ENCODE assay signal across 18 cellular contexts in genomic region chr1:12383001-12383400, GRCh38.
DNase-seq lines count a peak whose midpoint lies in the region; ATAC-seq, FAIRE-seq and TF ChIP-seq lines count a peak whose summit lies in the region.
"Had no signal": no experiment of that assay in that cellular context is flagged by ENCODE, and none has a peak within 500 bp of the region (broad histone marks: within the 10 kb centered on the region; RNA-seq: fewer than 3 reads in every experiment).

No MANE protein-coding gene starts in this region.

- peak overlapping the region; percentile 89; the same call in 1 of the 2 replicates for H3K9ac ChIP-seq in PC-3 (ENCODE audit: low read length)
- H3K9ac ChIP-seq: BLaER1 had no signal

- H3K4me2 ChIP-seq in PC-3 (ENCODE audit: low read length) = 0 out of 2 replicates have a peak overlapping the region, but pooled peaks have one; percentile 1

- no peaks in the 10 kb centered on the region for H3K9me2 ChIP-seq in PC-3 (replicated peaks; ENCODE audit: low read length)

- peaks cover 7% of the 10 kb centered on the region for H3F3A ChIP-seq in PC-3 (ENCODE audit: low read length, unreplicated experiment)

- peak overlapping the region; percentile 39 to 95 (median 90) for H3K27ac Mint-ChIP-seq in CD4-positive, CD25-positive, alpha-beta regulatory T cell
- H3K27ac Mint-ChIP-seq in effector memory CD8-positive, alpha-beta T cell = peak overlapping the region; percentile 0 to 7
- H3K27ac Mint-ChIP-seq in naive thymus-derived CD4-positive, alpha-beta T cell = peak overlapping the region in 6 of 9 donors; percentile 38 to 96 (median 65)
- H3K27ac Mint-ChIP-seq: H9 had no signal

- no peak for FAIRE-seq in GM12891 (lab: Jason Lieb, UNC)
- FAIRE-seq: GM12878, HTR-8/SVneo, K562 had no signal

- CTCF ChIA-PET in PC-3 (lab: Charles Lee) = no interaction called here
- CTCF ChIA-PET in naive thymus-derived CD4-positive, alpha-beta T cell (lab: Charles Lee) = interaction anchor here (1.8 kb wide), 1 partner anchor 237 kb away, joined by 6 read pairs; no protein-coding TSS in a partner anchor
- CTCF ChIA-PET in HEK293T (lab: Yijun Ruan, JAX) = no interaction called here

- H3K9me3 Mint-ChIP-seq in CD4-positive, CD25-positive, alpha-beta regulatory T cell = peaks cover 0 to 13% (median 4%) of the 10 kb centered on the region in 7 donors
- H3K9me3 Mint-ChIP-seq in effector memory CD8-positive, alpha-beta T cell = peaks cover 0 to 3% of the 10 kb centered on the region in 2 donors
- peaks cover 3 to 21% (median 13%) of the 10 kb centered on the region in 11 donors for H3K9me3 Mint-ChIP-seq in naive thymus-derived CD4-positive, alpha-beta T cell

- peaks cover 59% of the 10 kb centered on the region for H3K36me3 Mint-ChIP-seq in CD4-positive, CD25-positive, alpha-beta regulatory T cell
- peaks cover 49% of the 10 kb centered on the region for H3K36me3 Mint-ChIP-seq in effector memory CD8-positive, alpha-beta T cell (ENCODE audit: insufficient read depth)
- H3K36me3 Mint-ChIP-seq in naive thymus-derived CD4-positive, alpha-beta T cell = peaks cover 22 to 83% (median 68%) of the 10 kb centered on the region in 5 donors

- H3K36me3 ChIP-seq in CD4-positive, CD25-positive, alpha-beta regulatory T cell (ENCODE audit: control insufficient read depth, insufficient read depth, low read length) = peaks cover 46% of the 10 kb centered on the region
- peaks cover 40% of the 10 kb centered on the region for H3K36me3 ChIP-seq in PC-3 (ENCODE audit: low read depth, low read length)
- peaks cover 12 to 42% (median 24%) of the 10 kb centered on the region in 3 experiments for H3K36me3 ChIP-seq in naive thymus-derived CD4-positive, alpha-beta T cell (ENCODE audit: control insufficient read depth in 2 of 3, insufficient read depth in 3 of 3, low read length in 3 of 3)

- BruUV-seq in PC-3 (replicated peaks; lab: Mats Ljungman, UMichigan) = no TSS peak

- no peak overlapping the region for H3K4me3 Mint-ChIP-seq in CD4-positive, CD25-positive, alpha-beta regulatory T cell
- no peak overlapping the region for H3K4me3 Mint-ChIP-seq in effector memory CD8-positive, alpha-beta T cell
- H3K4me3 Mint-ChIP-seq in naive thymus-derived CD4-positive, alpha-beta T cell = no peak overlapping the region
- H3K4me3 Mint-ChIP-seq: H9 had no signal

- peaks cover 34 to 70% (median 57%) of the 10 kb centered on the region in 4 donors for H3K4me1 Mint-ChIP-seq in CD4-positive, CD25-positive, alpha-beta regulatory T cell
- H3K4me1 Mint-ChIP-seq in effector memory CD8-positive, alpha-beta T cell (ENCODE audit: low read depth in 2 of 2) = peaks cover 11 to 26% of the 10 kb centered on the region in 2 donors
- peaks cover 31 to 67% (median 55%) of the 10 kb centered on the region in 7 donors for H3K4me1 Mint-ChIP-seq in naive thymus-derived CD4-positive, alpha-beta T cell
- H3K4me1 Mint-ChIP-seq: H9 had no signal

- ATAC-seq in CD4-positive, CD25-positive, alpha-beta regulatory T cell (ENCODE audit: low read depth in 2 of 2) = no peak
- ATAC-seq in PC-3 = no peak
- ATAC-seq in effector memory CD8-positive, alpha-beta T cell (replicated peaks) = no peak
- no peak for ATAC-seq in naive thymus-derived CD4-positive, alpha-beta T cell
- ATAC-seq: GM12878, K562 had no signal

- no peaks in the 10 kb centered on the region for H3K79me2 ChIP-seq in PC-3 (ENCODE audit: low read length)

- no peak for DNase-seq in CD4-positive, CD25-positive, alpha-beta regulatory T cell
- peak; percentile 58 for DNase-seq in PC-3
- DNase-seq in effector memory CD8-positive, alpha-beta T cell = no peak
- DNase-seq in naive thymus-derived CD4-positive, alpha-beta T cell = no peak
- no peak for DNase-seq in GM12891 (ENCODE audit: insufficient read length, low spot score)
- no peak for DNase-seq in HEK293T (ENCODE audit: extremely low spot score)
- DNase-seq in coronary artery (ENCODE audit: low spot score) = no peak
- DNase-seq: COR-L47, H9, NCI-H1048, NCI-H146, NCI-H2107, NCI-H526 had no signal

- POLR2A ChIA-PET in PC-3 (lab: Charles Lee; ENCODE audit: unreplicated experiment) = no interaction called here
- POLR2A ChIA-PET in naive thymus-derived CD4-positive, alpha-beta T cell (lab: Charles Lee) = interaction anchor here (0.6 to 0.7 kb wide), 2 partner anchors 127 to 234 kb away, joined by 3 to 4 read pairs; no protein-coding TSS in a partner anchor
- POLR2A ChIA-PET in HEK293T (lab: Yijun Ruan, JAX) = no interaction called here

- no peak for TF ChIP-seq CTCF in PC-3 (conservative IDR thresholded peaks at IDR 0.05; ENCODE audit: low read depth, low read length)
- TF ChIP-seq CTCF in coronary artery (IDR thresholded peaks at IDR 0.05) = no peak

- H3K27me3 ChIP-seq in CD4-positive, CD25-positive, alpha-beta regulatory T cell (ENCODE audit: control insufficient read depth, insufficient read depth, low read length) = no peaks in the 10 kb centered on the region
- no peaks in the 10 kb centered on the region for H3K27me3 ChIP-seq in PC-3 (ENCODE audit: low read length)
- H3K27me3 ChIP-seq in naive thymus-derived CD4-positive, alpha-beta T cell (ENCODE audit: control insufficient read depth in 2 of 2, insufficient read depth in 2 of 2, low read length in 2 of 2) = no peaks in the 10 kb centered on the region
- H3K27me3 ChIP-seq: BLaER1, SJSA1 had no signal

- H3K4me1 ChIP-seq in CD4-positive, CD25-positive, alpha-beta regulatory T cell (ENCODE audit: control insufficient read depth, insufficient read depth, low read length, poor library complexity, severe bottlenecking) = peaks cover 49% of the 10 kb centered on the region
- H3K4me1 ChIP-seq in PC-3 (ENCODE audit: insufficient read depth, low read length) = peaks cover 69% of the 10 kb centered on the region
- H3K4me1 ChIP-seq in naive thymus-derived CD4-positive, alpha-beta T cell (ENCODE audit: control insufficient read depth in 2 of 2, insufficient read depth in 2 of 2, low read length in 2 of 2) = peaks cover 31 to 40% of the 10 kb centered on the region in 2 donors

- intact Hi-C loops in PC-3 (cut with micrococcal nuclease) = no loop called here
- intact Hi-C loops in naive thymus-derived CD4-positive, alpha-beta T cell (cut with micrococcal nuclease) = loop anchor here in 1 of 2 donors (2.0 kb wide), 1 partner anchor 14 kb away; no protein-coding TSS in a partner anchor

- no peak overlapping the region for H3K4me3 ChIP-seq in CD4-positive, CD25-positive, alpha-beta regulatory T cell (ENCODE audit: low read depth, low read length)
- H3K4me3 ChIP-seq in PC-3 (ENCODE audit: low read length) = no peak overlapping the region
- H3K4me3 ChIP-seq in naive thymus-derived CD4-positive, alpha-beta T cell (ENCODE audit: low read length) = no peak overlapping the region
- no peak overlapping the region for H3K4me3 ChIP-seq in coronary artery
- H3K4me3 ChIP-seq: BLaER1, GM12878, K562, SJSA1 had no signal

- no peak overlapping the region for H2AFZ ChIP-seq in PC-3 (ENCODE audit: low read length)

- no peaks in the 10 kb centered on the region for H3K27me3 Mint-ChIP-seq in CD4-positive, CD25-positive, alpha-beta regulatory T cell
- no peaks in the 10 kb centered on the region for H3K27me3 Mint-ChIP-seq in effector memory CD8-positive, alpha-beta T cell
- no peaks in the 10 kb centered on the region for H3K27me3 Mint-ChIP-seq in naive thymus-derived CD4-positive, alpha-beta T cell

- H3K27ac ChIP-seq in CD4-positive, CD25-positive, alpha-beta regulatory T cell (ENCODE audit: insufficient read depth, low read length, poor library complexity, severe bottlenecking) = peak overlapping the region; percentile 89
- H3K27ac ChIP-seq in PC-3 (ENCODE audit: low read length) (peak overlapping the region; percentile 99), coronary artery (no peak overlapping the region)
- no peak overlapping the region for H3K27ac ChIP-seq in naive thymus-derived CD4-positive, alpha-beta T cell (ENCODE audit: low read depth, low read length)
- H3K27ac ChIP-seq: SJSA1 had no signal

- peaks cover 6 to 16% of the 10 kb centered on the region in 2 experiments for H3K9me3 ChIP-seq in CD4-positive, CD25-positive, alpha-beta regulatory T cell (ENCODE audit: control insufficient read depth in 2 of 2, low read length in 2 of 2)
- peaks cover 10% of the 10 kb centered on the region for H3K9me3 ChIP-seq in PC-3 (ENCODE audit: low read length)
- H3K9me3 ChIP-seq in naive thymus-derived CD4-positive, alpha-beta T cell (ENCODE audit: control insufficient read depth in 2 of 3, low read length in 3 of 3) = peaks cover 0 to 5% (median 0%) of the 10 kb centered on the region in 3 experiments
- H3K9me3 ChIP-seq: SJSA1 had no signal

- no peak for TF ChIP-seq POLR2A in GM12891 (IDR thresholded peaks at IDR 0.05; ENCODE audit: low read depth, low read length)

- no peaks in the 10 kb centered on the region for H4K20me1 ChIP-seq in PC-3 (ENCODE audit: low read length)
- H4K20me1 ChIP-seq: BLaER1 had no signal

TF ChIP-seq in GM12891, 5 proteins besides CTCF, POLR2A, EP300 and RAD21:
- TF ChIP-seq POLR2AphosphoS5 (IDR thresholded peaks at IDR 0.05; ENCODE audit: low read depth, low read length) = no peak
- no peak for TF ChIP-seq SPI1 (IDR thresholded peaks at IDR 0.05; ENCODE audit: low read depth, low read length)
- no peak for TF ChIP-seq PAX5 (IDR thresholded peaks at IDR 0.05; ENCODE audit: insufficient read depth, low read length, severe bottlenecking)
- TF ChIP-seq TAF1 (IDR thresholded peaks at IDR 0.05; ENCODE audit: low read depth, low read length) = no peak
- TF ChIP-seq POU2F2 (IDR thresholded peaks at IDR 0.05; ENCODE audit: low read depth, low read length) = no peak

TF ChIP-seq in HEK293T, 16 proteins besides CTCF, POLR2A, EP300 and RAD21:
- no peak for TF ChIP-seq SUZ12 (IDR thresholded peaks at IDR 0.05)
- no peak for TF ChIP-seq SP1 (IDR thresholded peaks at IDR 0.05)
- no peak for TF ChIP-seq FOXA1 (IDR thresholded peaks at IDR 0.05)
- TF ChIP-seq PKNOX1 (IDR thresholded peaks at IDR 0.05) = no peak

Comparison
In these comparisons a context has a peak if more than half of its experiments do, and no peak if none do; other contexts are left out.
1. H3K27ac ChIP-seq: peak in CD4-positive, CD25-positive, alpha-beta regulatory T cell (single experiment) and PC-3 (single experiment); none in naive thymus-derived CD4-positive, alpha-beta T cell (single experiment) and coronary artery (0 of 2).
2. H3K27ac Mint-ChIP-seq: peak in every context shown above with its lines; median percentile 90 in CD4-positive, CD25-positive, alpha-beta regulatory T cell; 65 in naive thymus-derived CD4-positive, alpha-beta T cell; 4 in effector memory CD8-positive, alpha-beta T cell.